Comparison of ENCODE assay signal across 1 cellular context in genomic region chr1:214318956-214319355, GRCh38.
TF ChIP-seq lines count a peak whose summit lies in the region.

No MANE protein-coding gene starts in this region.

TF ChIP-seq in HepG2, 621 proteins besides CTCF, POLR2A, EP300 and RAD21 (continues in another document):
- TF ChIP-seq, protein P1, sequence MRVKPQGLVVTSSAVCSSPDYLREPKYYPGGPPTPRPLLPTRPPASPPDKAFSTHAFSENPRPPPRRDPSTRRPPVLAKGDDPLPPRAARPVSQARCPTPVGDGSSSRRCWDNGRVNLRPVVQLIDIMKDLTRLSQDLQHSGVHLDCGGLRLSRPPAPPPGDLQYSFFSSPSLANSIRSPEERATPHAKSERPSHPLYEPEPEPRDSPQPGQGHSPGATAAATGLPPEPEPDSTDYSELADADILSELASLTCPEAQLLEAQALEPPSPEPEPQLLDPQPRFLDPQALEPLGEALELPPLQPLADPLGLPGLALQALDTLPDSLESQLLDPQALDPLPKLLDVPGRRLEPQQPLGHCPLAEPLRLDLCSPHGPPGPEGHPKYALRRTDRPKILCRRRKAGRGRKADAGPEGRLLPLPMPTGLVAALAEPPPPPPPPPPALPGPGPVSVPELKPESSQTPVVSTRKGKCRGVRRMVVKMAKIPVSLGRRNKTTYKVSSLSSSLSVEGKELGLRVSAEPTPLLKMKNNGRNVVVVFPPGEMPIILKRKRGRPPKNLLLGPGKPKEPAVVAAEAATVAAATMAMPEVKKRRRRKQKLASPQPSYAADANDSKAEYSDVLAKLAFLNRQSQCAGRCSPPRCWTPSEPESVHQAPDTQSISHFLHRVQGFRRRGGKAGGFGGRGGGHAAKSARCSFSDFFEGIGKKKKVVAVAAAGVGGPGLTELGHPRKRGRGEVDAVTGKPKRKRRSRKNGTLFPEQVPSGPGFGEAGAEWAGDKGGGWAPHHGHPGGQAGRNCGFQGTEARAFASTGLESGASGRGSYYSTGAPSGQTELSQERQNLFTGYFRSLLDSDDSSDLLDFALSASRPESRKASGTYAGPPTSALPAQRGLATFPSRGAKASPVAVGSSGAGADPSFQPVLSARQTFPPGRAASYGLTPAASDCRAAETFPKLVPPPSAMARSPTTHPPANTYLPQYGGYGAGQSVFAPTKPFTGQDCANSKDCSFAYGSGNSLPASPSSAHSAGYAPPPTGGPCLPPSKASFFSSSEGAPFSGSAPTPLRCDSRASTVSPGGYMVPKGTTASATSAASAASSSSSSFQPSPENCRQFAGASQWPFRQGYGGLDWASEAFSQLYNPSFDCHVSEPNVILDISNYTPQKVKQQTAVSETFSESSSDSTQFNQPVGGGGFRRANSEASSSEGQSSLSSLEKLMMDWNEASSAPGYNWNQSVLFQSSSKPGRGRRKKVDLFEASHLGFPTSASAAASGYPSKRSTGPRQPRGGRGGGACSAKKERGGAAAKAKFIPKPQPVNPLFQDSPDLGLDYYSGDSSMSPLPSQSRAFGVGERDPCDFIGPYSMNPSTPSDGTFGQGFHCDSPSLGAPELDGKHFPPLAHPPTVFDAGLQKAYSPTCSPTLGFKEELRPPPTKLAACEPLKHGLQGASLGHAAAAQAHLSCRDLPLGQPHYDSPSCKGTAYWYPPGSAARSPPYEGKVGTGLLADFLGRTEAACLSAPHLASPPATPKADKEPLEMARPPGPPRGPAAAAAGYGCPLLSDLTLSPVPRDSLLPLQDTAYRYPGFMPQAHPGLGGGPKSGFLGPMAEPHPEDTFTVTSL (CRISPR knock-in tag; IDR thresholded peaks at IDR 0.05; ENCODE audit: borderline replicate concordance), result peak; percentile 52; the same call in 1 of the 2 replicates
- TF ChIP-seq ZFP36 (IDR thresholded peaks at IDR 0.05; ENCODE audit: borderline replicate concordance, low read depth, low read length, partially characterized antibody) (no peak), NFATC3 (CRISPR knock-in tag; IDR thresholded peaks at IDR 0.05) (no peak), GABPB1 (CRISPR knock-in tag; IDR thresholded peaks at IDR 0.05) (no peak), ZNF530 (CRISPR knock-in tag; IDR thresholded peaks at IDR 0.05; ENCODE audit: low read depth) (no peak), ZNF496 (CRISPR knock-in tag; IDR thresholded peaks at IDR 0.05; ENCODE audit: insufficient replicate concordance) (no peak), SMAD9 (CRISPR knock-in tag; IDR thresholded peaks at IDR 0.05) (no peak), ZNF30 (CRISPR knock-in tag; IDR thresholded peaks at IDR 0.05) (no peak), BCL6 (CRISPR knock-in tag; IDR thresholded peaks at IDR 0.05) (peak; percentile 22; the same call in 1 of the 2 replicates), CBX1 (IDR thresholded peaks at IDR 0.05; ENCODE audit: low read depth) (no peak), ZNF574 (CRISPR knock-in tag; IDR thresholded peaks at IDR 0.05) (no peak), ZBTB49 (CRISPR knock-in tag; IDR thresholded peaks at IDR 0.05; ENCODE audit: borderline replicate concordance) (no peak), HMG20A (CRISPR knock-in tag; IDR thresholded peaks at IDR 0.05; ENCODE audit: borderline replicate concordance) (no peak; the same call in 1 of the 2 replicates), ESRRA (CRISPR knock-in tag; IDR thresholded peaks at IDR 0.05; ENCODE audit: low read depth) (peak; percentile 86), TEF (CRISPR knock-in tag; IDR thresholded peaks at IDR 0.05) (no peak), SP1 (IDR thresholded peaks at IDR 0.05) (no peak), SP1 (CRISPR knock-in tag; IDR thresholded peaks at IDR 0.05) (no peak), MTF1 (CRISPR knock-in tag; IDR thresholded peaks at IDR 0.05) (no peak), TEAD2 (CRISPR knock-in tag; IDR thresholded peaks at IDR 0.05) (no peak), DNMT3B (CRISPR knock-in tag; conservative IDR thresholded peaks at IDR 0.05) (no peak), ZNF24 (IDR thresholded peaks at IDR 0.05) (no peak), SNAPC4 (CRISPR knock-in tag; IDR thresholded peaks at IDR 0.05) (no peak), YY1 (IDR thresholded peaks at IDR 0.05; ENCODE audit: insufficient read depth, insufficient replicate concordance, low read depth, low read length) (no peak), JUND (CRISPR knock-in tag; IDR thresholded peaks at IDR 0.05) (no peak), KDM4B (CRISPR knock-in tag; IDR thresholded peaks at IDR 0.05) (no peak), SATB2 (CRISPR knock-in tag; IDR thresholded peaks at IDR 0.05) (no peak), SYNCRIP (IDR thresholded peaks at IDR 0.05; ENCODE audit: insufficient read depth, low read depth, low read length) (no peak), IRF2 (CRISPR knock-in tag; IDR thresholded peaks at IDR 0.05) (no peak), ZNF644 (CRISPR knock-in tag; IDR thresholded peaks at IDR 0.05; ENCODE audit: low read depth) (peak; percentile 74), SRY (CRISPR knock-in tag; IDR thresholded peaks at IDR 0.05) (no peak), HNF4A (CRISPR knock-in tag; IDR thresholded peaks at IDR 0.05) (peak; percentile 76), SMAD1 (CRISPR knock-in tag; IDR thresholded peaks at IDR 0.05; ENCODE audit: borderline replicate concordance, low read depth) (no peak), PRMT3 (CRISPR knock-in tag; IDR thresholded peaks at IDR 0.05; ENCODE audit: borderline replicate concordance, low read depth) (no peak)
- TF ChIP-seq, protein P2, sequence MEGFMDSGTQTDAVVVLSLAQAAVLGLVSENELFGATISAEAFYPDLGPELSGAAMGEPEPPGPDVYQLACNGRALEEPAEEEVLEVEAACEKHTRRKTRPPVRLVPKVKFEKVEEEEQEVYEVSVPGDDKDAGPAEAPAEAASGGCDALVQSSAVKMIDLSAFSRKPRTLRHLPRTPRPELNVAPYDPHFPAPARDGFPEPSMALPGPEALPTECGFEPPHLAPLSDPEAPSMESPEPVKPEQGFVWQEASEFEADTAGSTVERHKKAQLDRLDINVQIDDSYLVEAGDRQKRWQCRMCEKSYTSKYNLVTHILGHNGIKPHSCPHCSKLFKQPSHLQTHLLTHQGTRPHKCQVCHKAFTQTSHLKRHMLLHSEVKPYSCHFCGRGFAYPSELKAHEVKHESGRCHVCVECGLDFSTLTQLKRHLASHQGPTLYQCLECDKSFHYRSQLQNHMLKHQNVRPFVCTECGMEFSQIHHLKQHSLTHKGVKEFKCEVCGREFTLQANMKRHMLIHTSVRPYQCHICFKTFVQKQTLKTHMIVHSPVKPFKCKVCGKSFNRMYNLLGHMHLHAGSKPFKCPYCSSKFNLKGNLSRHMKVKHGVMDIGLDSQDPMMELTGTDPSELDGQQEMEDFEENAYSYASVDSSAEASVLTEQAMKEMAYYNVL (CRISPR knock-in tag; IDR thresholded peaks at IDR 0.05; ENCODE audit: borderline replicate concordance), result 0 out of 2 replicates have a peak, but pooled peaks have one; percentile 29
- TF ChIP-seq, protein P3, sequence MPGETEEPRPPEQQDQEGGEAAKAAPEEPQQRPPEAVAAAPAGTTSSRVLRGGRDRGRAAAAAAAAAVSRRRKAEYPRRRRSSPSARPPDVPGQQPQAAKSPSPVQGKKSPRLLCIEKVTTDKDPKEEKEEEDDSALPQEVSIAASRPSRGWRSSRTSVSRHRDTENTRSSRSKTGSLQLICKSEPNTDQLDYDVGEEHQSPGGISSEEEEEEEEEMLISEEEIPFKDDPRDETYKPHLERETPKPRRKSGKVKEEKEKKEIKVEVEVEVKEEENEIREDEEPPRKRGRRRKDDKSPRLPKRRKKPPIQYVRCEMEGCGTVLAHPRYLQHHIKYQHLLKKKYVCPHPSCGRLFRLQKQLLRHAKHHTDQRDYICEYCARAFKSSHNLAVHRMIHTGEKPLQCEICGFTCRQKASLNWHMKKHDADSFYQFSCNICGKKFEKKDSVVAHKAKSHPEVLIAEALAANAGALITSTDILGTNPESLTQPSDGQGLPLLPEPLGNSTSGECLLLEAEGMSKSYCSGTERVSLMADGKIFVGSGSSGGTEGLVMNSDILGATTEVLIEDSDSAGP (CRISPR knock-in tag; IDR thresholded peaks at IDR 0.05; ENCODE audit: borderline replicate concordance), result no peak
- TF ChIP-seq, protein P4, sequence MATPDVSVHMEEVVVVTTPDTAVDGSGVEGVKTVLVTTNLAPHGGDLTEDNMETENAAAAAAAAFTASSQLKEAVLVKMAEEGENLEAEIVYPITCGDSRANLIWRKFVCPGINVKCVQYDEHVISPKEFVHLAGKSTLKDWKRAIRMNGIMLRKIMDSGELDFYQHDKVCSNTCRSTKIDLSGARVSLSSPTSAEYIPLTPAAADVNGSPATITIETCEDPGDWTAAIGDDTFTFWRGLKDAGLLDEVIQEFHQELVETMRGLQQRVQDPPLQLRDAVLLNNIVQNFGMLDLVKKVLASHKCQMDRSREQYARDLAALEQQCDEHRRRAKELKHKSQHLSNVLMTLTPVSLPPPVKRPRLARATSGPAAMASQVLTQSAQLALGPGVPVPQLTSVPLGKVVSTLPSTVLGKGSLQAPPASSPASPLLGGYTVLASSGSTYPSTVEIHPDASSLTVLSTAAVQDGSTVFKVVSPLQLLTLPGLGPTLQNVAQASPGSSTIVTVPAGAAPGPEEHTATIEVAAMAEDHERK (CRISPR knock-in tag; IDR thresholded peaks at IDR 0.05; ENCODE audit: low read depth), result no peak
